ENCODE assay signal across 1 cellular context in genomic region chr1:37484325-37485051, GRCh38.
TF ChIP-seq lines count a peak whose summit lies in the region.

No MANE protein-coding gene starts in this region.

TF ChIP-seq in IMR-90, 13 proteins besides CTCF, POLR2A, EP300 and RAD21:
- TF ChIP-seq BHLHE40 (IDR thresholded peaks at IDR 0.05; ENCODE audit: low read depth, low read length) (no peak), MAFK (IDR thresholded peaks at IDR 0.05; ENCODE audit: low read depth, low read length) (no peak), USF2 (IDR thresholded peaks at IDR 0.05; ENCODE audit: low read depth, low read length) (no peak), RCOR1 (IDR thresholded peaks at IDR 0.05; ENCODE audit: insufficient replicate concordance, low read length) (no peak), SMC3 (IDR thresholded peaks at IDR 0.05; ENCODE audit: low read depth, low read length) (no peak), MXI1 (IDR thresholded peaks at IDR 0.05; ENCODE audit: borderline replicate concordance, low read depth, low read length) (no peak), FOS (IDR thresholded peaks at IDR 0.05; ENCODE audit: low read depth, low read length) (no peak), NFE2L2 (IDR thresholded peaks at IDR 0.05; ENCODE audit: low read depth, low read length) (no peak), MAZ (IDR thresholded peaks at IDR 0.05; ENCODE audit: borderline replicate concordance, low read depth, low read length) (no peak), CEBPB (IDR thresholded peaks at IDR 0.05; ENCODE audit: low read depth, low read length) (no peak), RFX5 (IDR thresholded peaks at IDR 0.05; ENCODE audit: low read depth, low read length) (no peak), ELK1 (IDR thresholded peaks at IDR 0.05; ENCODE audit: borderline replicate concordance, low read depth, low read length) (no peak), CHD1 (IDR thresholded peaks at IDR 0.05; ENCODE audit: low read depth, low read length) (no peak)
